Comparison of ENCODE assay signal across 9 cellular contexts in genomic region chr17:75132018-75133000, GRCh38. TPM values are rescaled to one million over a fixed set of nuclear protein-coding genes. Genes with fewer than 3 reads are reported as not detected.
DNase-seq lines count a peak whose midpoint lies in the region; ATAC-seq, FAIRE-seq and TF ChIP-seq lines count a peak whose summit lies in the region.
"Not testable (repeated sequence)": the region's sequence is repeated elsewhere in the genome, so short reads cannot be mapped to it uniquely, and the experiment has no call there.
"Had no signal": no experiment of that assay in that cellular context is flagged by ENCODE, and none has a peak within 500 bp of the region (broad histone marks: within the 10 kb centered on the region; RNA-seq: fewer than 3 reads in every experiment).

No MANE protein-coding gene starts in this region.

- H3K9ac ChIP-seq in HUES64 (ENCODE audit: low read depth, low read length) (peak overlapping the region; percentile 94), keratinocyte (ENCODE audit: control insufficient read depth, extremely low read depth, insufficient read depth, low read length) (peak overlapping the region; percentile 86)

- not testable (repeated sequence) for H3K27me3 ChIP-seq in HUES64 (ENCODE audit: insufficient read depth, low read length); SJSA1 (replicated peaks); keratinocyte (ENCODE audit: control insufficient read depth, extremely low read depth, insufficient read depth, low read length); neuron (ENCODE audit: insufficient read depth, low read length); suprapubic skin

- not testable (repeated sequence) for H3K79me2 ChIP-seq in keratinocyte (ENCODE audit: control insufficient read depth, insufficient read depth, low read length)

- H3K4me3 ChIP-seq in HUES64 (ENCODE audit: low read length) (peak overlapping the region; percentile 85), SJSA1 (peak overlapping the region; percentile 80), keratinocyte (ENCODE audit: control insufficient read depth in 2 of 3, extremely low read depth in 1 of 3, insufficient read depth in 2 of 3, low read depth in 1 of 3, low read length in 3 of 3) (peak overlapping the region; percentile 61 to 81 (median 72)), neuron (ENCODE audit: low read length) (peak overlapping the region; percentile 83), suprapubic skin (peak overlapping the region; percentile 84)

- not testable (repeated sequence) for TF ChIP-seq CTCF in CD14-positive monocyte (IDR thresholded peaks at IDR 0.05); endothelial cell (IDR thresholded peaks at IDR 0.05; ENCODE audit: unreplicated experiment); keratinocyte (optimal IDR thresholded peaks at IDR 0.05 in 1 of 3, IDR thresholded peaks at IDR 0.05 in 1 of 3, conservative IDR thresholded peaks at IDR 0.05 in 1 of 3; ENCODE audit: extremely low read depth in 1 of 3, insufficient read depth in 2 of 3, low read length in 3 of 3); suprapubic skin (IDR thresholded peaks at IDR 0.05)

- H3K4me2 ChIP-seq in keratinocyte (ENCODE audit: control insufficient read depth, extremely low read depth, insufficient read depth, low read depth, low read length), result peak overlapping the region; percentile 77

- dilution Hi-C loops in keratinocyte (cut with MboI; ENCODE audit: extremely low pct_ligation_motif_present, low sequenced_read_pairs), result not testable (repeated sequence)

- intact Hi-C loops in CD14-positive monocyte (cut with micrococcal nuclease), result not testable (repeated sequence)

- not testable (repeated sequence) for H3K9me1 ChIP-seq in keratinocyte (ENCODE audit: control insufficient read depth, extremely low read depth, insufficient read depth, low read length)

- not testable (repeated sequence) for H3K9me3 Mint-ChIP-seq in CD14-positive monocyte; activated naive CD8-positive, alpha-beta T cell treated with anti-CD3 and anti-CD28 coated beads, Interleukin-2, amount 50 U/mL, for 24 hours; endothelial cell (ENCODE audit: unreplicated experiment)

- H3K9me3 ChIP-seq in HUES64 (ENCODE audit: insufficient read depth, low read depth, low read length); SJSA1 (replicated peaks); keratinocyte (ENCODE audit: control insufficient read depth, low read depth, low read length); neuron (ENCODE audit: low read length); suprapubic skin: not testable (repeated sequence)

- peaks cover 49% of the 10 kb centered on the region for H3K36me3 ChIP-seq in HUES64 (ENCODE audit: insufficient read depth, low read length)
- H3K36me3 ChIP-seq in SJSA1, result peaks cover 72% of the 10 kb centered on the region
- peaks cover 15 to 24% of the 10 kb centered on the region in 2 experiments for H3K36me3 ChIP-seq in keratinocyte (ENCODE audit: control insufficient read depth in 2 of 2, extremely low read depth in 1 of 2, insufficient read depth in 2 of 2, low read length in 2 of 2)
- H3K36me3 ChIP-seq in neuron (ENCODE audit: insufficient read depth, low read length), result peaks cover 43% of the 10 kb centered on the region
- H3K36me3 ChIP-seq in suprapubic skin, result peaks cover 17% of the 10 kb centered on the region

- H3K4me1 Mint-ChIP-seq in CD14-positive monocyte, result peaks cover 14% of the 10 kb centered on the region
- H3K4me1 Mint-ChIP-seq in activated naive CD8-positive, alpha-beta T cell treated with anti-CD3 and anti-CD28 coated beads, Interleukin-2, amount 50 U/mL, for 24 hours, result peaks cover 14% of the 10 kb centered on the region
- H3K4me1 Mint-ChIP-seq in endothelial cell (ENCODE audit: unreplicated experiment), result not testable (repeated sequence)

- not testable (repeated sequence) for ATAC-seq in activated naive CD8-positive, alpha-beta T cell treated with anti-CD3 and anti-CD28 coated beads, Interleukin-2, amount 50 U/mL, for 24 hours

- not testable (repeated sequence) for TF ChIP-seq EP300 in suprapubic skin (IDR thresholded peaks at IDR 0.05)

- 89% methylated on average over 40 of the region's 40 CpGs for WGBS in HUES64
- 79% methylated on average over 38 of the region's 40 CpGs for WGBS in suprapubic skin

- not testable (repeated sequence) for DNase-seq in CD14-positive monocyte (ENCODE audit: low spot score); SJSA1 (ENCODE audit: low read depth in 1 of 2, low spot score in 2 of 2); activated naive CD8-positive, alpha-beta T cell treated with anti-CD3 and anti-CD28 coated beads, Interleukin-2, amount 50 U/mL, for 24 hours; endothelial cell (ENCODE audit: low spot score); keratinocyte (ENCODE audit: low read depth, low spot score); suprapubic skin (ENCODE audit: low spot score in 2 of 2)

- peak overlapping the region; percentile 84 to 86 for H3K4me3 Mint-ChIP-seq in CD14-positive monocyte
- peak overlapping the region; percentile 85 for H3K4me3 Mint-ChIP-seq in activated naive CD8-positive, alpha-beta T cell treated with anti-CD3 and anti-CD28 coated beads, Interleukin-2, amount 50 U/mL, for 24 hours
- peak overlapping the region; percentile 71 for H3K4me3 Mint-ChIP-seq in endothelial cell (ENCODE audit: unreplicated experiment)

- H2AFZ ChIP-seq in keratinocyte (ENCODE audit: control insufficient read depth, low read length) (peak overlapping the region; percentile 82), neuron (ENCODE audit: low read depth, low read length) (peak overlapping the region; percentile 78)

- H4K20me1 ChIP-seq in keratinocyte (ENCODE audit: control insufficient read depth, extremely low read depth, insufficient read depth, low read length), result not testable (repeated sequence)

- not testable (repeated sequence) for FAIRE-seq in keratinocyte (lab: Jason Lieb, UNC)

- TF ChIP-seq POLR2A in suprapubic skin (IDR thresholded peaks at IDR 0.05), result not testable (repeated sequence)

- H3K27ac ChIP-seq in HUES64 (ENCODE audit: low read depth, low read length) (peak overlapping the region; percentile 93), SJSA1 (peak overlapping the region; percentile 71), keratinocyte (ENCODE audit: control insufficient read depth, insufficient read depth, low read length) (peak overlapping the region; percentile 79), suprapubic skin (peak overlapping the region; percentile 87)

- H3K4me1 ChIP-seq in HUES64 (ENCODE audit: insufficient read depth, low read length); neuron (ENCODE audit: insufficient read depth, low read length): not testable (repeated sequence)
- H3K4me1 ChIP-seq in SJSA1 (replicated peaks) (peaks cover 22% of the 10 kb centered on the region), keratinocyte (ENCODE audit: control insufficient read depth, extremely low read depth, insufficient read depth, low read length) (peaks cover 13% of the 10 kb centered on the region), suprapubic skin (peaks cover 24% of the 10 kb centered on the region)

- peak overlapping the region; percentile 8 to 84 (median 76) for H3K27ac Mint-ChIP-seq in CD14-positive monocyte
- peak overlapping the region; percentile 87 for H3K27ac Mint-ChIP-seq in activated naive CD8-positive, alpha-beta T cell treated with anti-CD3 and anti-CD28 coated beads, Interleukin-2, amount 50 U/mL, for 24 hours
- peak overlapping the region; percentile 72 for H3K27ac Mint-ChIP-seq in endothelial cell (ENCODE audit: unreplicated experiment)

- not testable (repeated sequence) for H3K27me3 Mint-ChIP-seq in CD14-positive monocyte (ENCODE audit: low read depth in 3 of 3); activated naive CD8-positive, alpha-beta T cell treated with anti-CD3 and anti-CD28 coated beads, Interleukin-2, amount 50 U/mL, for 24 hours; endothelial cell (ENCODE audit: unreplicated experiment)

- H3K36me3 Mint-ChIP-seq in CD14-positive monocyte (peaks cover 31 to 50% of the 10 kb centered on the region in 2 donors), endothelial cell (ENCODE audit: low read depth, unreplicated experiment) (peaks cover 20% of the 10 kb centered on the region)
- peaks cover 22% of the 10 kb centered on the region for H3K36me3 Mint-ChIP-seq in activated naive CD8-positive, alpha-beta T cell treated with anti-CD3 and anti-CD28 coated beads, Interleukin-2, amount 50 U/mL, for 24 hours (ENCODE audit: low read depth)

RNA-seq across cellular contexts. Expression of gene NT5C, which starts 0.8 kb away (rescaled TPM):
- polyA plus RNA-seq in CD14-positive monocyte, result 10 to 100 TPM; 27.8 to 36.2 TPM
- 57.4 TPM for polyA plus RNA-seq in HUES64 (2013, experiment 1 of 2)
- polyA plus RNA-seq in HUES64 (2013, experiment 2 of 2), result 57.9 TPM
- 130 and 136 TPM in 2 replicates for total RNA-seq in SJSA1 (2014; rRNA removed; shearing (Covaris generic))
- total RNA-seq in endothelial cell (ENCODE audit: unreplicated experiment), result 13.5 TPM
- 29.9 to 38.1 TPM (median 38.0 TPM) in 3 replicates for polyA plus RNA-seq in keratinocyte
- 22.2 TPM for polyA plus RNA-seq in keratinocyte (2011; ENCODE audit: low read depth)
- polyA plus RNA-seq in keratinocyte (2011; cell fraction: cytosol; rRNA removed), result 15.2 and 35.4 TPM in 2 replicates
- polyA plus RNA-seq in keratinocyte (2011; cell fraction: nucleus; rRNA removed), result 32.0 and 44.4 TPM in 2 replicates
- polyA plus RNA-seq in keratinocyte (2012; ENCODE audit: low replicate concordance), result 28.7 and 54.4 TPM in 2 replicates
- polyA minus RNA-seq in keratinocyte, result 9.4 to 21.4 TPM (median 10.0 TPM) in 3 replicates
- polyA minus RNA-seq in keratinocyte (2011; cell fraction: cytosol; rRNA and poly(A)+ RNA removed), result 16.1 TPM
- 8.1 and 9.2 TPM in 2 replicates for polyA minus RNA-seq in keratinocyte (2011; cell fraction: nucleus; rRNA and poly(A)+ RNA removed)
- total RNA-seq in suprapubic skin, result 10 to 100 TPM; 58.6 to 86.7 (median 69.6) TPM

RNA-seq across cellular contexts. Expression of gene JPT1, which starts 22.0 kb away (rescaled TPM):
- polyA plus RNA-seq in CD14-positive monocyte, result 100 to 1,000 TPM; 156 to 181 TPM
- polyA plus RNA-seq in HUES64 (2013, experiment 1 of 2), result 301 TPM
- polyA plus RNA-seq in HUES64 (2013, experiment 2 of 2), result 296 TPM
- total RNA-seq in SJSA1 (2014; rRNA removed; shearing (Covaris generic)), result 340 and 870 TPM in 2 replicates
- total RNA-seq in endothelial cell (ENCODE audit: unreplicated experiment), result 115 TPM
- polyA plus RNA-seq in keratinocyte, result 67.5 to 452 TPM (median 142 TPM) in 3 replicates
- 130 TPM for polyA plus RNA-seq in keratinocyte (2011; ENCODE audit: low read depth)
- 236 and 338 TPM in 2 replicates for polyA plus RNA-seq in keratinocyte (2011; cell fraction: cytosol; rRNA removed)
- polyA plus RNA-seq in keratinocyte (2011; cell fraction: nucleus; rRNA removed), result 135 and 172 TPM in 2 replicates
- polyA plus RNA-seq in keratinocyte (2012; ENCODE audit: low replicate concordance), result 339 and 621 TPM in 2 replicates
- 48.8 to 71.8 TPM (median 51.3 TPM) in 3 replicates for polyA minus RNA-seq in keratinocyte
- polyA minus RNA-seq in keratinocyte (2011; cell fraction: cytosol; rRNA and poly(A)+ RNA removed), result 395 TPM
- 49.7 and 67.1 TPM in 2 replicates for polyA minus RNA-seq in keratinocyte (2011; cell fraction: nucleus; rRNA and poly(A)+ RNA removed)
- total RNA-seq in suprapubic skin, result 10 to 100 TPM; 37.9 to 55.9 (median 50.4) TPM

RNA-seq across cellular contexts. Expression of gene ARMC7, which starts 22.5 kb away (rescaled TPM):
- 1 to 10 TPM; 1.3 to 2.1 TPM for polyA plus RNA-seq in CD14-positive monocyte
- 12.4 TPM for polyA plus RNA-seq in HUES64 (2013, experiment 1 of 2)
- 11.8 TPM for polyA plus RNA-seq in HUES64 (2013, experiment 2 of 2)
- total RNA-seq in SJSA1 (2014; rRNA removed; shearing (Covaris generic)), result 5.3 and 6.6 TPM in 2 replicates
- 43.4 TPM for total RNA-seq in endothelial cell (ENCODE audit: unreplicated experiment)
- 3.2 to 6.0 TPM (median 4.2 TPM) in 3 replicates for polyA plus RNA-seq in keratinocyte
- polyA plus RNA-seq in keratinocyte (2011; ENCODE audit: low read depth), result 1.8 TPM
- polyA plus RNA-seq in keratinocyte (2011; cell fraction: cytosol; rRNA removed), result 3.5 and 4.7 TPM in 2 replicates
- 8.7 and 10.6 TPM in 2 replicates for polyA plus RNA-seq in keratinocyte (2011; cell fraction: nucleus; rRNA removed)
- 5.9 and 6.3 TPM in 2 replicates for polyA plus RNA-seq in keratinocyte (2012; ENCODE audit: low replicate concordance)
- polyA minus RNA-seq in keratinocyte, result 3.4 to 5.4 TPM (median 3.5 TPM) in 3 replicates
- 4.0 TPM for polyA minus RNA-seq in keratinocyte (2011; cell fraction: cytosol; rRNA and poly(A)+ RNA removed)
- 4.2 and 5.9 TPM in 2 replicates for polyA minus RNA-seq in keratinocyte (2011; cell fraction: nucleus; rRNA and poly(A)+ RNA removed)
- 10 to 100 TPM in 2 of 4 donors, 1 to 10 TPM in 2; 7.5 to 15.5 (median 10.5) TPM for total RNA-seq in suprapubic skin

RNA-seq across cellular contexts. Expression of gene SLC16A5, which starts 44.6 kb away (rescaled TPM):
- polyA plus RNA-seq in CD14-positive monocyte, result 10 to 100 TPM; 26.1 to 27.0 TPM
- 7.8 TPM for polyA plus RNA-seq in HUES64 (2013, experiment 1 of 2)
- polyA plus RNA-seq in HUES64 (2013, experiment 2 of 2), result 11.9 TPM
- total RNA-seq in SJSA1 (2014; rRNA removed; shearing (Covaris generic)), result 0.50 and 0.71 TPM in 2 replicates
- total RNA-seq in endothelial cell (ENCODE audit: unreplicated experiment), result 50.9 TPM
- 3.5 to 5.4 TPM (median 4.0 TPM) in 3 replicates for polyA plus RNA-seq in keratinocyte
- polyA plus RNA-seq in keratinocyte (2011; ENCODE audit: low read depth), result 0.45 TPM
- polyA plus RNA-seq in keratinocyte (2011; cell fraction: cytosol; rRNA removed), result 2.6 and 5.7 TPM in 2 replicates
- polyA plus RNA-seq in keratinocyte (2011; cell fraction: nucleus; rRNA removed), result 16.1 and 26.3 TPM in 2 replicates
- 3.6 and 4.8 TPM in 2 replicates for polyA plus RNA-seq in keratinocyte (2012; ENCODE audit: low replicate concordance)
- polyA minus RNA-seq in keratinocyte, result 4.4 to 7.2 TPM (median 7.0 TPM) in 3 replicates
- 7.5 TPM for polyA minus RNA-seq in keratinocyte (2011; cell fraction: cytosol; rRNA and poly(A)+ RNA removed)
- 9.1 and 9.6 TPM in 2 replicates for polyA minus RNA-seq in keratinocyte (2011; cell fraction: nucleus; rRNA and poly(A)+ RNA removed)
- 10 to 100 TPM; 59.1 to 93.3 (median 61.4) TPM for total RNA-seq in suprapubic skin
- total RNA-seq: SK-MEL-5 had no signal

RNA-seq across cellular contexts. Expression of gene SUMO2, which starts 50.5 kb away (rescaled TPM):
- polyA plus RNA-seq in CD14-positive monocyte (100 to 1,000 TPM; 282 to 318 TPM), keratinocyte (107 to 393 TPM (median 230 TPM) in 3 replicates)
- 510 TPM for polyA plus RNA-seq in HUES64 (2013, experiment 1 of 2)
- 550 TPM for polyA plus RNA-seq in HUES64 (2013, experiment 2 of 2)
- total RNA-seq in SJSA1 (2014; rRNA removed; shearing (Covaris generic)), result 177 and 212 TPM in 2 replicates
- total RNA-seq in endothelial cell (ENCODE audit: unreplicated experiment) (657 TPM), suprapubic skin (10 to 100 TPM; 52.0 to 73.9 (median 70.8) TPM)
- 585 TPM for polyA plus RNA-seq in keratinocyte (2011; ENCODE audit: low read depth)
- 114 and 228 TPM in 2 replicates for polyA plus RNA-seq in keratinocyte (2011; cell fraction: cytosol; rRNA removed)
- polyA plus RNA-seq in keratinocyte (2011; cell fraction: nucleus; rRNA removed), result 40.4 and 49.2 TPM in 2 replicates
- polyA plus RNA-seq in keratinocyte (2012; ENCODE audit: low replicate concordance), result 183 and 281 TPM in 2 replicates
- 45.2 to 76.1 TPM (median 50.0 TPM) in 3 replicates for polyA minus RNA-seq in keratinocyte
- 150 TPM for polyA minus RNA-seq in keratinocyte (2011; cell fraction: cytosol; rRNA and poly(A)+ RNA removed)
- 10.2 and 35.3 TPM in 2 replicates for polyA minus RNA-seq in keratinocyte (2011; cell fraction: nucleus; rRNA and poly(A)+ RNA removed)
